Comparison of ENCODE assay signal across 15 cellular contexts in genomic region chr10:70509376-70509775, GRCh38. TPM values are rescaled to one million over a fixed set of nuclear protein-coding genes. Genes with fewer than 3 reads are reported as not detected.
DNase-seq lines count a peak whose midpoint lies in the region; ATAC-seq and TF ChIP-seq lines count a peak whose summit lies in the region.
"Had no signal": no experiment of that assay in that cellular context is flagged by ENCODE, and none has a peak within 500 bp of the region (broad histone marks: within the 10 kb centered on the region; RNA-seq: fewer than 3 reads in every experiment).

No MANE protein-coding gene starts in this region.

- no peaks in the 10 kb centered on the region for H3K9me3 ChIP-seq in heart right ventricle
- H3K9me3 ChIP-seq in upper lobe of right lung, result no peaks in the 10 kb centered on the region
- H3K9me3 ChIP-seq: prostate gland had no signal

- H3K4me3 ChIP-seq in heart right ventricle (peak overlapping the region in 2 of 10 donors; percentile 16 to 24), upper lobe of right lung (no peak overlapping the region)
- H3K4me3 ChIP-seq: prostate gland, SK-N-MC had no signal

- no peaks in the 10 kb centered on the region for H3K27me3 Mint-ChIP-seq in neural crest cell (ENCODE audit: low read depth)
- H3K27me3 Mint-ChIP-seq: activated naive CD8-positive, alpha-beta T cell; CD4-positive, alpha-beta T cell had no signal

- H3K27me3 ChIP-seq in heart right ventricle, result no peaks in the 10 kb centered on the region
- no peaks in the 10 kb centered on the region for H3K27me3 ChIP-seq in upper lobe of right lung

- 24 to 35% methylated on average over 2 of the region's 2 CpGs for WGBS in heart right ventricle, 2 donors

- H3K36me3 ChIP-seq in heart right ventricle (no peaks in the 10 kb centered on the region), upper lobe of right lung (no peaks in the 10 kb centered on the region)
- H3K36me3 ChIP-seq: prostate gland had no signal

- peaks cover 64% of the 10 kb centered on the region for H3K4me1 Mint-ChIP-seq in neural crest cell

- peak in 7 of 8 donors; percentile 26 to 53 (median 41) for ATAC-seq in heart right ventricle
- peak; percentile 44 for ATAC-seq in upper lobe of right lung
- no peak for ATAC-seq in GM19452 (IDR thresholded peaks at IDR 0.05; ENCODE audit: unreplicated experiment)
- ATAC-seq in HG02938 (IDR thresholded peaks at IDR 0.05; ENCODE audit: unreplicated experiment), result no peak

- H3K4me1 ChIP-seq in heart right ventricle (peaks cover 31 to 81% (median 60%) of the 10 kb centered on the region in 9 donors), upper lobe of right lung (peaks cover 67% of the 10 kb centered on the region)
- H3K4me1 ChIP-seq: prostate gland had no signal

- H3K36me3 Mint-ChIP-seq in neural crest cell (ENCODE audit: low read depth), result no peaks in the 10 kb centered on the region
- H3K36me3 Mint-ChIP-seq: activated naive CD8-positive, alpha-beta T cell had no signal

- H3K4me3 Mint-ChIP-seq in neural crest cell, result peak overlapping the region; percentile 41
- H3K4me3 Mint-ChIP-seq: activated naive CD8-positive, alpha-beta T cell; CD4-positive, alpha-beta T cell had no signal

- TF ChIP-seq CTCF in heart right ventricle (IDR thresholded peaks at IDR 0.05) (no peak), neural crest cell (conservative IDR thresholded peaks at IDR 0.05) (no peak), upper lobe of right lung (IDR thresholded peaks at IDR 0.05) (no peak)

- DNase-seq in heart right ventricle (peak in 1 of 2 donors; percentile 37), neural crest cell (ENCODE audit: low read depth, low spot score) (no peak), upper lobe of right lung (no peak), KBM-7 (no peak)
- DNase-seq: activated CD4-positive, CD25-positive, alpha-beta regulatory T cell; activated CD8-positive, alpha-beta memory T cell treated with anti-CD3 and anti-CD28 coated beads, Interleukin-2, amount 50 U/mL, for 4 hours; CD4-positive, alpha-beta T cell; NCI-H1105; stimulated activated CD4-positive, alpha-beta T cell treated with anti-CD3 and anti-CD28 coated beads, Interleukin-4, amount 100 ng/mL, for 1 hour had no signal

- no peaks in the 10 kb centered on the region for H3K9me3 Mint-ChIP-seq in neural crest cell
- H3K9me3 Mint-ChIP-seq: CD4-positive, alpha-beta T cell had no signal

- in situ Hi-C loops in KBM-7 (cut with MboI; ENCODE audit: low pct_unique_long_range_greater_than_20kb, low sequenced_read_pairs), result no loop called here

- H3K27ac ChIP-seq in angular gyrus (ENCODE audit: low read depth, low read length) (peak overlapping the region; percentile 29), heart right ventricle (peak overlapping the region in 9 of 10 donors; percentile 54 to 87 (median 73)), upper lobe of right lung (peak overlapping the region; percentile 68)
- H3K27ac ChIP-seq: prostate gland, SK-N-MC had no signal

- intact Hi-C loops in heart right ventricle (cut with DNase I) (loop anchor here in 2 of 10 donors (1.0 to 10.0 kb wide), 3 partner anchors 27 to 105 kb away; partner anchors contain the start of gene EIF4EBP2 (in 1 of the 2)), upper lobe of right lung (cut with DNase I) (no loop called here)

- peak overlapping the region; percentile 82 for H3K27ac Mint-ChIP-seq in neural crest cell (ENCODE audit: unreplicated experiment)
- H3K27ac Mint-ChIP-seq: activated naive CD8-positive, alpha-beta T cell; CD4-positive, alpha-beta T cell had no signal

RNA-seq across cellular contexts. Expression of gene PALD1, which starts 30.8 kb away (rescaled TPM):
- total RNA-seq in heart right ventricle, result 10 to 100 TPM in 1 of 10 donors, 1 to 10 TPM in 9; 4.8 to 10.3 (median 6.1) TPM
- polyA plus RNA-seq in heart right ventricle, result 1 to 10 TPM; 4.1 to 5.6 TPM
- 14.1 and 14.3 TPM in 2 replicates for total RNA-seq in neural crest cell
- 27.0 TPM for total RNA-seq in upper lobe of right lung

Comparison
In these comparisons a context has a peak if more than half of its experiments do, and no peak if none do; other contexts are left out.
1. ATAC-seq: peak in heart right ventricle (7 of 8) and upper lobe of right lung (single experiment); none in GM19452 (single experiment) and HG02938 (single experiment).
2. Peak in every context shown above with its lines, with median percentiles within 50 percentile points of each other: H3K27ac ChIP-seq.